ENCODE assay signal across 25 cellular contexts in the genomic region with DNA sequence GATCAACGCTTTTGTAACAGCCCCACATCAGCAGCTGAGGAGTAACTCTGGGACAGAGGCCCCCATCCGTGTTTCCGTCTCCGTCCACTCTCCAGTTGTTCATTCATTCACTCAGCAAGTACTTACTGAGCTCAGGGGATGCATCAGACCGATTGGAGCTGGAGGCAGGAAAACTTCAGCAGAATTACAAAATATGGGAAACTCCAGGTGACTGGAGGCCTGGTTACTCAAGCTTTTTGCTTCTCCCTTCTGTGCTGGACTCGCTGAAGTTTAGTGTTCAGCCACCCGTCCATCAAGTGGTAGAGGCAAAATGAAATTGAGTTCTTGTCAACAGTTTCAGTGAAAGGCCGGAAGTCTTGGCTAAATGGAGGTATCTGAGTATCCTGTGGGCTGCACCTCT. TPM values are rescaled to one million over a fixed set of nuclear protein-coding genes. Genes with fewer than 3 reads are reported as not detected.
DNase-seq lines count a peak whose midpoint lies in the region; ATAC-seq and TF ChIP-seq lines count a peak whose summit lies in the region.
"Had no signal": no experiment of that assay in that cellular context is flagged by ENCODE, and none has a peak within 500 bp of the region (broad histone marks: within the 10 kb centered on the region; RNA-seq: fewer than 3 reads in every experiment).

No MANE protein-coding gene starts in this region.

- no peak for ATAC-seq in CD4-positive, alpha-beta T cell (ENCODE audit: poor library complexity)
- ATAC-seq: body of pancreas, left ventricle myocardium superior, right cardiac atrium had no signal

- H3K27me3 Mint-ChIP-seq in CD4-positive, alpha-beta T cell, result no peaks in the 10 kb centered on the region
- peaks cover 3% of the 10 kb centered on the region for H3K27me3 Mint-ChIP-seq in chondrocyte (ENCODE audit: low read depth)
- H3K27me3 Mint-ChIP-seq: activated B cell treated with CpG ODN at 0.5 μM for 24 hours, IgD-negative memory B cell had no signal

- peaks cover 73 to 97% (median 86%) of the 10 kb centered on the region in 11 experiments for H3K36me3 ChIP-seq in BLaER1 treated with 17β-estradiol and CSF1 and Interleukin-3, amounts not matched to agents 10 nM and 100 nM
- peaks cover 33% of the 10 kb centered on the region for H3K36me3 ChIP-seq in neutrophil
- peaks cover 40% of the 10 kb centered on the region for H3K36me3 ChIP-seq in effector memory CD4-positive, alpha-beta T cell (ENCODE audit: control insufficient read depth, insufficient read depth, low read length)

- H4K20me1 ChIP-seq in BLaER1 treated with 17β-estradiol and CSF1 and Interleukin-3, amounts not matched to agents 10 nM and 100 nM, result peaks cover 59 to 100% (median 72%) of the 10 kb centered on the region in 11 experiments

- H3K9me3 Mint-ChIP-seq in CD4-positive, alpha-beta T cell, result no peaks in the 10 kb centered on the region
- no peaks in the 10 kb centered on the region for H3K9me3 Mint-ChIP-seq in chondrocyte (ENCODE audit: low read depth)
- H3K9me3 Mint-ChIP-seq: activated B cell treated with CpG ODN at 0.5 μM for 24 hours, IgD-negative memory B cell had no signal

- no peak overlapping the region for H3K4me3 Mint-ChIP-seq in CD4-positive, alpha-beta T cell
- H3K4me3 Mint-ChIP-seq in chondrocyte (ENCODE audit: unreplicated experiment), result no peak overlapping the region
- H3K4me3 Mint-ChIP-seq: activated B cell treated with CpG ODN at 0.5 μM for 24 hours, IgD-negative memory B cell had no signal

- no peaks in the 10 kb centered on the region for H3K9me3 ChIP-seq in BLaER1 treated with 17β-estradiol and CSF1 and Interleukin-3, amounts not matched to agents 10 nM and 100 nM (replicated peaks in 1 of 11)
- no peaks in the 10 kb centered on the region for H3K9me3 ChIP-seq in CD4-positive, alpha-beta T cell (ENCODE audit: control insufficient read depth, low read length)
- no peaks in the 10 kb centered on the region for H3K9me3 ChIP-seq in neutrophil
- H3K9me3 ChIP-seq in effector memory CD4-positive, alpha-beta T cell (ENCODE audit: control insufficient read depth, low read length), result no peaks in the 10 kb centered on the region
- H3K9me3 ChIP-seq: body of pancreas, upper lobe of right lung had no signal

- intact Hi-C loops in CD4-positive, alpha-beta T cell (cut with DNase I, micrococcal nuclease), result no loop called here

- no peak for DNase-seq in CD4-positive, alpha-beta T cell
- peak; percentile 18 for DNase-seq in chondrocyte (ENCODE audit: low spot score)
- no peak for DNase-seq in HCEC 1CT
- no peak for DNase-seq in KG1 (lab: John Stamatoyannopoulos, UW)
- DNase-seq in effector memory CD4-positive, alpha-beta T cell, result no peak
- DNase-seq: activated B cell treated with CpG ODN at 0.5 μM for 24 hours; activated gamma-delta T cell treated with Interleukin-2 at 50 U/mL for 16 hours; activated T-cell treated with anti-CD3 and anti-CD28 coated beads for 4 hours; body of pancreas; C1 segment of cervical spinal cord; cerebellar nuclear complex; GOT3; left ventricle myocardium superior; NCI-H1105; NCI-H2029; NCI-H2227 treated with DMSO at 0.1 percent for 48 hours; NCI-H69; right cardiac atrium; SHP77 treated with DMSO at 0.1 percent for 48 hours; stimulated activated CD4-positive, alpha-beta T cell treated with anti-CD3 and anti-CD28 coated beads, Interleukin-2, amount 100 ng/mL, for 48 hours; substantia nigra had no signal

- POLR2A ChIA-PET in CD4-positive, alpha-beta T cell (lab: Charles Lee), result interaction anchor here (0.5 kb wide), 1 partner anchor 91 kb away, joined by 3 read pairs; no protein-coding TSS in a partner anchor

- CTCF ChIA-PET in CD4-positive, alpha-beta T cell (lab: Charles Lee), result interaction anchor here (1.1 to 1.3 kb wide), 2 partner anchors 40 to 42 kb away, joined by 3 to 5 read pairs; no protein-coding TSS in a partner anchor

- peak overlapping the region; percentile 73 for H3K27ac Mint-ChIP-seq in CD4-positive, alpha-beta T cell
- no peak overlapping the region for H3K27ac Mint-ChIP-seq in chondrocyte (ENCODE audit: unreplicated experiment)
- H3K27ac Mint-ChIP-seq: activated B cell treated with CpG ODN at 0.5 μM for 24 hours had no signal

- peak overlapping the region in 8 of 10 experiments; percentile 4 to 36 (median 20); a peak in 10 of 20 replicates for H3K4me3 ChIP-seq in BLaER1 treated with 17β-estradiol and CSF1 and Interleukin-3, amounts not matched to agents 10 nM and 100 nM
- no peak overlapping the region for H3K4me3 ChIP-seq in neutrophil (ENCODE audit: low read depth in 1 of 2, low read length in 1 of 2)
- H3K4me3 ChIP-seq in effector memory CD4-positive, alpha-beta T cell (ENCODE audit: insufficient read depth, low read depth, low read length, poor library complexity, severe bottlenecking), result no peak overlapping the region
- H3K4me3 ChIP-seq: body of pancreas, upper lobe of right lung had no signal

- peaks cover 22% of the 10 kb centered on the region for H3K4me1 Mint-ChIP-seq in CD4-positive, alpha-beta T cell (ENCODE audit: low read depth)
- H3K4me1 Mint-ChIP-seq in chondrocyte (ENCODE audit: low read depth), result peaks cover 16% of the 10 kb centered on the region

- peak overlapping the region; percentile 12 to 69 (median 57); a peak in 19 of 22 replicates for H3K9ac ChIP-seq in BLaER1 treated with 17β-estradiol and CSF1 and Interleukin-3, amounts not matched to agents 10 nM and 100 nM

- peaks cover 50% of the 10 kb centered on the region for H3K36me3 Mint-ChIP-seq in CD4-positive, alpha-beta T cell (ENCODE audit: low read depth)
- no peaks in the 10 kb centered on the region for H3K36me3 Mint-ChIP-seq in chondrocyte (ENCODE audit: low read depth)

- H3K4me1 ChIP-seq in BLaER1 treated with 17β-estradiol and CSF1 and Interleukin-3, amounts not matched to agents 10 nM and 100 nM, result peaks cover 73 to 86% (median 77%) of the 10 kb centered on the region in 10 experiments
- H3K4me1 ChIP-seq in neutrophil (ENCODE audit: control insufficient read depth in 1 of 2, insufficient read depth in 1 of 2, low read depth in 1 of 2, low read length in 1 of 2), result peaks cover 21 to 44% of the 10 kb centered on the region in 2 experiments
- H3K4me1 ChIP-seq in effector memory CD4-positive, alpha-beta T cell (ENCODE audit: control insufficient read depth, insufficient read depth, low read length, poor library complexity, severe bottlenecking), result peaks cover 6% of the 10 kb centered on the region
- H3K4me1 ChIP-seq: body of pancreas had no signal

- H3K27ac ChIP-seq in BLaER1 treated with 17β-estradiol and CSF1 and Interleukin-3, amounts not matched to agents 10 nM and 100 nM, result peak overlapping the region; percentile 45 to 81 (median 71); a peak in 21 of 22 replicates
- H3K27ac ChIP-seq in CD4-positive, alpha-beta T cell (ENCODE audit: low read depth, low read length), result no peak overlapping the region
- H3K27ac ChIP-seq in neutrophil, result peak overlapping the region; percentile 5
- H3K27ac ChIP-seq in effector memory CD4-positive, alpha-beta T cell (ENCODE audit: insufficient read depth, low read length, poor library complexity, severe bottlenecking), result no peak overlapping the region
- H3K27ac ChIP-seq: body of pancreas, upper lobe of right lung had no signal

- H3K4me2 ChIP-seq in BLaER1 treated with 17β-estradiol and CSF1 and Interleukin-3, amounts not matched to agents 10 nM and 100 nM, result peak overlapping the region; percentile 57 to 100 (median 88)

- H3K27me3 ChIP-seq in BLaER1 treated with 17β-estradiol and CSF1 and Interleukin-3, amounts not matched to agents 10 nM and 100 nM, result no peaks in the 10 kb centered on the region
- H3K27me3 ChIP-seq in CD4-positive, alpha-beta T cell (ENCODE audit: control insufficient read depth, insufficient read depth, low read length), result no peaks in the 10 kb centered on the region
- no peaks in the 10 kb centered on the region for H3K27me3 ChIP-seq in neutrophil
- H3K27me3 ChIP-seq in effector memory CD4-positive, alpha-beta T cell (replicated peaks; ENCODE audit: control insufficient read depth, insufficient read depth, low read length, poor library complexity, severe bottlenecking), result no peaks in the 10 kb centered on the region
- H3K27me3 ChIP-seq: body of pancreas, upper lobe of right lung had no signal

- TF ChIP-seq CTCF in CD4-positive, alpha-beta T cell (IDR thresholded peaks at IDR 0.05), result no peak
- no peak for TF ChIP-seq CTCF in chondrocyte (IDR thresholded peaks at IDR 0.05)
- no peak for TF ChIP-seq CTCF in neutrophil (IDR thresholded peaks at IDR 0.05)

RNA-seq across cellular contexts. Expression of a gene that starts 14.5 kb away (rescaled TPM):
- 1 to 10 TPM; 7.4 to 8.4 TPM for total RNA-seq in CD4-positive, alpha-beta T cell
- 0.38 to 0.50 TPM in 2 of 3 replicates, not detected in the other for total RNA-seq in chondrocyte

RNA-seq across cellular contexts. Expression of a gene that starts 58.0 kb away (rescaled TPM):
- total RNA-seq in CD4-positive, alpha-beta T cell, result under 1 TPM; 0.36 to 0.64 TPM
- total RNA-seq in chondrocyte, result 2.1 to 2.8 TPM (median 2.5 TPM) in 3 replicates

RNA-seq across cellular contexts. Expression of a gene that starts 58.2 kb away (rescaled TPM):
- 10 to 100 TPM; 13.3 to 13.9 TPM for total RNA-seq in CD4-positive, alpha-beta T cell
- total RNA-seq in chondrocyte, result 27.2 to 31.2 TPM (median 30.8 TPM) in 3 replicates

Comparison
In these comparisons a context has a peak if more than half of its experiments do, and no peak if none do; other contexts are left out.
1. H3K27ac ChIP-seq: peak in BLaER1 treated with 17β-estradiol and CSF1 and Interleukin-3, amounts not matched to agents 10 nM and 100 nM (11 of 11) and neutrophil (single experiment); none in CD4-positive, alpha-beta T cell (single experiment) and effector memory CD4-positive, alpha-beta T cell (single experiment).
2. H3K4me3 ChIP-seq: peak in BLaER1 treated with 17β-estradiol and CSF1 and Interleukin-3, amounts not matched to agents 10 nM and 100 nM (8 of 10); none in neutrophil (0 of 2) and effector memory CD4-positive, alpha-beta T cell (single experiment).